In the genomic region with DNA sequence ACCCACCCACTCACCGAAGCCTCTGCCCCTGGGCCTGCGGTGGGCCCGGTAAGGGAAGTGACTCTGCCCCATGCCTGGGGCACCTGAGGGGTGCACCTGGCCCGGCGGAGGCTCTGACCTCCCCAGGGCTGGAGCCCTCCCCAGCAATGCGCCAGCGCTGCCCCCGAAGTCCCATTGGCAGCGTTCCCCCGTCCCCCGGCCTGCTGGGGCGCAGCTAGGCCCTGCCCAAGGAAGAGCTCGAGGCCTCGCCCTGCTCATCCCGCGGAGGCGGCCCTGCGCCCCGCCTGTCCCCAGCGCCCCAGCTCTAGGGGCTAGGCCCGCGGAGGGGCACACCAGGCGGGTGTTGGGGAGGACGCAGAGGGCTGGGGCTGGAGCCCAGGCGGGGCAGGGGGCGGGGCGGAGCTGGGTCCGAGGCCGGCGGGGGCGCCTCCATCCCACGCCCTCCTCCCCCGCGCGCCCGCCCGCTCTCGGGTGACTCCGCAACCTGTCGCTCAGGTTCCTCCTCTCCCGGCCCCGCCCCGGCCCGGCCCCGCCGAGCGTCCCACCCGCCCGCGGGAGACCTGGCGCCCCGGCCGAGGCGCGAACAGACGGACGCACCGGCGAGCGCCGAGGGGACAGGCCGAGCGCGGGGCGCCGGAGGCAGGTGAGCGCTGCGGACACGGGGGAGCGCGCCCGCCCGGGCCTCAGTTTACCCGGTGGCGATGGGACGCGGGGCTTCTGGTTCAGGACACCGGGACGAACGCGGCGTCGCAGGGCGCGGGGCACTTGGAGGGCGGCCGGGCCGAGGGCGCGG, we compare ENCODE assay signal across 9 cellular contexts. TPM values are rescaled to one million over a fixed set of nuclear protein-coding genes. Genes with fewer than 3 reads are reported as not detected.
DNase-seq lines count a peak whose midpoint lies in the region; ATAC-seq and TF ChIP-seq lines count a peak whose summit lies in the region.
"Had no signal": no experiment of that assay in that cellular context is flagged by ENCODE, and none has a peak within 500 bp of the region (broad histone marks: within the 10 kb centered on the region; RNA-seq: fewer than 3 reads in every experiment).

A gene (plus strand): TSS at position 586 of the 793 bp plus-strand sequence. CDS start 3,177 bp downstream, outside the sequence.

- H2AFZ ChIP-seq in neural progenitor cell (replicated peaks), result peak within 1 kb of the TSS; percentile 9

- H3K27me3 ChIP-seq in esophagus squamous epithelium, result peaks cover 0 to 36% (median 0%) of the 10 kb centered on the region in 4 donors
- peaks cover 22% of the 10 kb centered on the region for H3K27me3 ChIP-seq in neural progenitor cell

- H3K4me2 ChIP-seq in neural progenitor cell, result peak within 1 kb of the TSS; percentile 85

- no peak for TF ChIP-seq CTCF in esophagus squamous epithelium (IDR thresholded peaks at IDR 0.05)
- TF ChIP-seq CTCF in neural progenitor cell (IDR thresholded peaks at IDR 0.05), result no peak

- H3K9ac ChIP-seq in neural progenitor cell, result no peak within 1 kb of the TSS

- H4K20me1 ChIP-seq in neural progenitor cell (ENCODE audit: low read depth), result peaks cover 14% of the 10 kb centered on the region

- no peaks in the 10 kb centered on the region for H3K36me3 Mint-ChIP-seq in neural progenitor cell

- no peak within 1 kb of the TSS for H3K27ac Mint-ChIP-seq in neural progenitor cell

- H3K9me3 ChIP-seq in esophagus squamous epithelium (no peaks in the 10 kb centered on the region), neural progenitor cell (ENCODE audit: low read depth) (no peaks in the 10 kb centered on the region)

- intact Hi-C loops in esophagus squamous epithelium (cut with DNase I), result no loop called here

- H3K4me3 Mint-ChIP-seq in neural progenitor cell, result peak within 1 kb of the TSS; percentile 35

- WGBS in esophagus squamous epithelium, 2 donors, result no CpG with 5 or more reads among the region's 90 CpGs

- no peak for ATAC-seq in HG02763 (IDR thresholded peaks at IDR 0.05; ENCODE audit: unreplicated experiment)

- H3K27ac ChIP-seq in esophagus squamous epithelium (peak within 1 kb of the TSS; percentile 91 to 98 (median 94)), neural progenitor cell (no peak within 1 kb of the TSS)
- H3K27ac ChIP-seq: HL-60 had no signal

- H3K4me1 ChIP-seq in esophagus squamous epithelium, result peaks cover 49 to 95% (median 59%) of the 10 kb centered on the region in 3 donors
- H3K4me1 ChIP-seq in neural progenitor cell, result peaks cover 15% of the 10 kb centered on the region

- H3K4me1 Mint-ChIP-seq in neural progenitor cell, result peaks cover 6% of the 10 kb centered on the region

- peaks cover 0 to 50% (median 8%) of the 10 kb centered on the region in 3 donors for H3K36me3 ChIP-seq in esophagus squamous epithelium
- no peaks in the 10 kb centered on the region for H3K36me3 ChIP-seq in neural progenitor cell

- no peaks in the 10 kb centered on the region for H3K79me2 ChIP-seq in neural progenitor cell (ENCODE audit: low read depth)

- no peaks in the 10 kb centered on the region for H3K9me3 Mint-ChIP-seq in neural progenitor cell

- peak within 1 kb of the TSS; percentile 63 to 87 (median 76) for H3K4me3 ChIP-seq in esophagus squamous epithelium
- H3K4me3 ChIP-seq in neural progenitor cell, result peak within 1 kb of the TSS; percentile 48

- peak in 2 of 4 donors; percentile 41 for TF ChIP-seq POLR2A in esophagus squamous epithelium (IDR thresholded peaks at IDR 0.05)

- no peaks in the 10 kb centered on the region for H3F3A ChIP-seq in neural progenitor cell (ENCODE audit: low read depth)

- peaks cover 12% of the 10 kb centered on the region for H3K27me3 Mint-ChIP-seq in neural progenitor cell (ENCODE audit: insufficient read depth, low read depth)

- peak; percentile 35 for DNase-seq in COLO668 (lab: John Stamatoyannopoulos, UW; ENCODE audit: unreplicated experiment)
- DNase-seq in NCI-H69 (lab: John Stamatoyannopoulos, UW), result peak; percentile 33
- no peak for DNase-seq in esophagus squamous epithelium (lab: John Stamatoyannopoulos, UW)
- DNase-seq in neural progenitor cell (ENCODE audit: low spot score), result peak; percentile 50
- no peak for DNase-seq in foreskin melanocyte
- DNase-seq in amniotic stem cell (lab: John Stamatoyannopoulos, UW), result no peak
- no peak for DNase-seq in T-helper 9 cell

RNA-seq across cellular contexts. Expression of the gene that starts here (rescaled TPM):
- total RNA-seq in esophagus squamous epithelium (100 to 1,000 TPM; 163 to 367 (median 238) TPM), neural progenitor cell (ENCODE audit: low replicate concordance) (3.3 and 11.0 TPM in 2 replicates)

Comparison
In these comparisons a context has a peak if more than half of its experiments do, and no peak if none do; other contexts are left out.
1. RNA of the gene that starts here (total RNA-seq): 163 to 367 TPM in esophagus squamous epithelium; 3.3 to 11.0 TPM in neural progenitor cell; every median in the first group is over 10 times any median in the second.
2. DNase-seq: peak in COLO668 (single experiment), NCI-H69 (single experiment) and neural progenitor cell (single experiment); none in esophagus squamous epithelium (single experiment), foreskin melanocyte (single experiment), amniotic stem cell (single experiment) and T-helper 9 cell (single experiment).